In genomic region chr3:54709785-54710184, GRCh38 we compare ENCODE assay signal across 22 cellular contexts.
"Had no signal": no experiment of that assay in that cellular context is flagged by ENCODE, and none has a peak within 500 bp of the region (broad histone marks: within the 10 kb centered on the region; RNA-seq: fewer than 3 reads in every experiment).

No MANE protein-coding gene starts in this region.

- H3K36me3 ChIP-seq: left ventricle myocardium inferior, ovary, right atrium auricular region, right lobe of liver, stomach, thyroid gland, transverse colon, upper lobe of left lung had no signal

- H3K4me1 ChIP-seq: right lobe of liver, stomach, thyroid gland, upper lobe of left lung had no signal

- H3K4me3 Mint-ChIP-seq: mesothelial cell of epicardium; naive B cell; natural killer cell treated with Interleukin-12 subunit alpha and Interleukin-12 subunit beta and Interleukin-15 and Interleukin-18, amount 100 ng/mL, for 72 hours; stimulated activated naive B cell treated with anti-CD40 and anti-IgM and Interleukin-4, amounts not matched to agents 10 μg/mL and 1 μg/mL and 100 μg/mL, for 72 hours had no signal

- H3K27ac Mint-ChIP-seq: mesothelial cell of epicardium; naive B cell; natural killer cell treated with Interleukin-12 subunit alpha and Interleukin-12 subunit beta and Interleukin-15 and Interleukin-18, amount 100 ng/mL, for 72 hours; progenitor cell of endocrine pancreas; stimulated activated naive B cell treated with anti-CD40 and anti-IgM and Interleukin-4, amounts not matched to agents 10 μg/mL and 1 μg/mL and 100 μg/mL, for 72 hours had no signal

- H3K27me3 ChIP-seq: ovary, right atrium auricular region, right lobe of liver, stomach, testis, thyroid gland, transverse colon, upper lobe of left lung had no signal

- H3K36me3 Mint-ChIP-seq: mesothelial cell of epicardium; naive B cell; stimulated activated naive B cell treated with anti-CD40 and anti-IgM and Interleukin-4, amounts not matched to agents 10 μg/mL and 1 μg/mL and 100 μg/mL, for 72 hours had no signal

- DNase-seq: hippocampal formation; islet precursor cell; left ventricle myocardium inferior; mesendoderm; naive B cell; ovary; right lobe of liver; stimulated activated CD4-positive, alpha-beta T cell treated with anti-CD3 and anti-CD28 coated beads, Interleukin-2, amount 100 ng/mL, for 24 hours; stimulated activated CD4-positive, alpha-beta T cell treated with anti-CD3 and anti-CD28 coated beads, Interleukin-4, amount 100 ng/mL, for 1 hour; stimulated activated naive B cell treated with anti-CD40 and anti-IgM and Interleukin-4, amounts not matched to agents 10 μg/mL and 1 μg/mL and 100 μg/mL, for 72 hours; stimulated activated naive CD8-positive, alpha-beta T cell treated with anti-CD3 and anti-CD28 coated beads, Interleukin-15, Interleukin-2, amounts not matched to agents 100 U/mL and 50 U/mL, for 24 hours; stomach; testis; thyroid gland; transverse colon; upper lobe of left lung had no signal

- H3K4me3 ChIP-seq: left ventricle myocardium inferior, lung, ovary, right atrium auricular region, right lobe of liver, smooth muscle cell, stomach, testis, thyroid gland, transverse colon, upper lobe of left lung had no signal

- ATAC-seq: natural killer cell treated with Interleukin-12 subunit alpha and Interleukin-12 subunit beta and Interleukin-15 and Interleukin-18, amount 100 ng/mL, for 72 hours; right lobe of liver; stimulated activated naive B cell treated with anti-CD40 and anti-IgM and Interleukin-4, amounts not matched to agents 10 μg/mL and 1 μg/mL and 100 μg/mL, for 72 hours; stimulated activated naive CD8-positive, alpha-beta T cell treated with anti-CD3 and anti-CD28 coated beads, Interleukin-15, Interleukin-2, amounts not matched to agents 100 U/mL and 50 U/mL, for 24 hours had no signal

- H3K9me3 ChIP-seq: left ventricle myocardium inferior, ovary, right atrium auricular region, right lobe of liver, stomach, testis, thyroid gland, transverse colon, upper lobe of left lung had no signal

- H3K4me1 Mint-ChIP-seq: mesothelial cell of epicardium; naive B cell; stimulated activated naive B cell treated with anti-CD40 and anti-IgM and Interleukin-4, amounts not matched to agents 10 μg/mL and 1 μg/mL and 100 μg/mL, for 72 hours had no signal

- H3K27ac ChIP-seq: left ventricle myocardium inferior, ovary, right atrium auricular region, right lobe of liver, stomach, testis, thyroid gland, upper lobe of left lung had no signal

- H3K27me3 Mint-ChIP-seq: natural killer cell treated with Interleukin-12 subunit alpha and Interleukin-12 subunit beta and Interleukin-15 and Interleukin-18, amount 100 ng/mL, for 72 hours; progenitor cell of endocrine pancreas; stimulated activated naive B cell treated with anti-CD40 and anti-IgM and Interleukin-4, amounts not matched to agents 10 μg/mL and 1 μg/mL and 100 μg/mL, for 72 hours had no signal
